ENCODE assay signal across 16 cellular contexts in genomic region chr12:132747395-132747794, GRCh38.
"Had no signal": no experiment of that assay in that cellular context is flagged by ENCODE, and none has a peak within 500 bp of the region (broad histone marks: within the 10 kb centered on the region; RNA-seq: fewer than 3 reads in every experiment).

No MANE protein-coding gene starts in this region.

- H3K27me3 ChIP-seq: esophagus squamous epithelium, gastroesophageal sphincter, ovary, testis, tibial nerve, upper lobe of right lung, vagina had no signal

- H3K36me3 ChIP-seq: ovary had no signal

- H3K4me1 ChIP-seq: esophagus squamous epithelium, gastroesophageal sphincter, testis, tibial nerve, upper lobe of right lung, vagina had no signal

- H3K4me3 ChIP-seq: esophagus squamous epithelium, gastroesophageal sphincter, mucosa of descending colon, ovary, testis, tibial nerve, upper lobe of right lung, vagina had no signal

- ATAC-seq: gastroesophageal sphincter; left cardiac atrium; mucosa of descending colon; naive thymus-derived CD8-positive, alpha-beta T cell; right cardiac atrium; upper lobe of right lung had no signal

- H3K27ac ChIP-seq: esophagus squamous epithelium, gastroesophageal sphincter, ovary, testis, tibial nerve, upper lobe of right lung, vagina had no signal

- DNase-seq: esophagus squamous epithelium; foreskin fibroblast; glutamatergic neuron; islet precursor cell; left cardiac atrium; mucosa of descending colon; naive thymus-derived CD8-positive, alpha-beta T cell; ovary; small intestine; stimulated activated CD4-positive, alpha-beta T cell treated with anti-CD3 and anti-CD28 coated beads, Interleukin-2, amount 100 ng/mL, for 48 hours; testis; upper lobe of right lung had no signal

- FAIRE-seq: small intestine had no signal

- H3K9me3 ChIP-seq: esophagus squamous epithelium, gastroesophageal sphincter, mucosa of descending colon, ovary, testis, tibial nerve, upper lobe of right lung, vagina had no signal
